ENCODE assay signal across 14 cellular contexts in the genomic region with DNA sequence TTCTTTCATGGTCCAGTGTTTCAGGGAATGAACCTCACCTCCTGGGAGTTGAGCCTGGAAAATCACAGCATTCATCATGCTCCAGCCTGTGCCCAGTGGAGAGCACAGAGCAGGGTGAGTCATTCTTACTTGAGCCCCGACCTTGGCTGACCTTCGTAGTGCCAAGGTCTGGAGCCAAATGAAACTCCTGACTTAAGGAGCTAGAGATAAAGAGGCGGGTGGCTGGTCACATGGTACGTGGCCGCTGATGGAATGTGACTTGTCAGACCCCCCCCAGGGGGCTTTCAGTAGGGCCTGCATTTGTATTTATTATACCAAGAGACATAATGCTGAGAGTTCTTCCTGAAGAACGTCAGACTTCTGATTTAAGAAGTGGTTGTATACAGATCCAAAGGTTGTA. TPM values are rescaled to one million over a fixed set of nuclear protein-coding genes. Genes with fewer than 3 reads are reported as not detected.
A peak's percentile ranks its signal among the peaks of the same experiment; 100 is the strongest.
DNase-seq lines count a peak whose midpoint lies in the region; ATAC-seq and TF ChIP-seq lines count a peak whose summit lies in the region.
"Had no signal": no experiment of that assay in that cellular context is flagged by ENCODE, and none has a peak within 500 bp of the region (broad histone marks: within the 10 kb centered on the region; RNA-seq: fewer than 3 reads in every experiment).

No MANE protein-coding gene starts in this region.

- intact Hi-C loops in body of pancreas (cut with DNase I) (no loop called here), left ventricle myocardium superior (cut with micrococcal nuclease) (no loop called here)

- DNase-seq in ELF-1 (ENCODE audit: low read depth, low spot score), result peak; percentile 36
- peak; percentile 66 to 77 (median 72) for DNase-seq in body of pancreas
- peak; percentile 60 for DNase-seq in left ventricle myocardium superior
- DNase-seq in pulmonary artery endothelial cell (ENCODE audit: low read depth, low spot score), result peak; percentile 26
- DNase-seq in middle frontal gyrus (ENCODE audit: extremely low spot score, low spot score), result no peak
- no peak for DNase-seq in left lobe of liver (ENCODE audit: low spot score)
- no peak for DNase-seq in natural killer cell treated with Interleukin-12 subunit alpha and Interleukin-12 subunit beta and Interleukin-15 and Interleukin-18, amount 100 ng/mL, for 72 hours (ENCODE audit: low spot score)
- DNase-seq: activated CD4-positive, alpha-beta T cell treated with anti-CD3 and anti-CD28 coated beads for 36 hours; EL; natural killer cell; NCI-H1694; NK-92 treated with Interleukin-12 subunit alpha and Interleukin-12 subunit beta, amount 100 ng/mL, for 24 hours had no signal

- no peaks in the 10 kb centered on the region for H3K9me3 ChIP-seq in body of pancreas

- no peaks in the 10 kb centered on the region for H3K36me3 ChIP-seq in body of pancreas (replicated peaks in 1 of 2; ENCODE audit: insufficient read depth in 1 of 2, low read depth in 2 of 2)

- WGBS in body of pancreas, 2 donors, result 13 to 19% methylated on average over 6 of the region's 6 CpGs

- H3K4me1 ChIP-seq in body of pancreas, result peaks cover 14% of the 10 kb centered on the region

- no peaks in the 10 kb centered on the region for H3K27me3 ChIP-seq in body of pancreas

- TF ChIP-seq POLR2A in body of pancreas (IDR thresholded peaks at IDR 0.05), result no peak

- H3K27ac Mint-ChIP-seq in natural killer cell treated with Interleukin-12 subunit alpha and Interleukin-12 subunit beta and Interleukin-15 and Interleukin-18, amount 100 ng/mL, for 72 hours, result no peak overlapping the region
- H3K27ac Mint-ChIP-seq: activated CD4-positive, alpha-beta T cell treated with anti-CD3 and anti-CD28 coated beads for 36 hours; IgD-negative memory B cell; natural killer cell had no signal

- ATAC-seq in body of pancreas (peak; percentile 97), left ventricle myocardium superior (peak; percentile 95), GM21360 (IDR thresholded peaks at IDR 0.05; ENCODE audit: unreplicated experiment) (no peak), left lobe of liver (no peak)
- no peak for ATAC-seq in natural killer cell treated with Interleukin-12 subunit alpha and Interleukin-12 subunit beta and Interleukin-15 and Interleukin-18, amount 100 ng/mL, for 72 hours
- ATAC-seq: activated CD4-positive, alpha-beta T cell treated with anti-CD3 and anti-CD28 coated beads for 36 hours; natural killer cell had no signal

- no peaks in the 10 kb centered on the region for H3K36me3 Mint-ChIP-seq in natural killer cell treated with Interleukin-12 subunit alpha and Interleukin-12 subunit beta and Interleukin-15 and Interleukin-18, amount 100 ng/mL, for 72 hours
- H3K36me3 Mint-ChIP-seq: natural killer cell had no signal

- H3K4me1 Mint-ChIP-seq in natural killer cell treated with Interleukin-12 subunit alpha and Interleukin-12 subunit beta and Interleukin-15 and Interleukin-18, amount 100 ng/mL, for 72 hours (ENCODE audit: low read depth in 2 of 2), result no peaks in the 10 kb centered on the region
- H3K4me1 Mint-ChIP-seq: activated CD4-positive, alpha-beta T cell treated with anti-CD3 and anti-CD28 coated beads for 36 hours; natural killer cell had no signal

- no peaks in the 10 kb centered on the region for H3K9me3 Mint-ChIP-seq in natural killer cell treated with Interleukin-12 subunit alpha and Interleukin-12 subunit beta and Interleukin-15 and Interleukin-18, amount 100 ng/mL, for 72 hours
- H3K9me3 Mint-ChIP-seq: IgD-negative memory B cell, natural killer cell had no signal

- H3K27ac ChIP-seq in body of pancreas, result peak overlapping the region in 3 of 4 donors; percentile 14 to 57 (median 30)

- H3K27me3 Mint-ChIP-seq in natural killer cell treated with Interleukin-12 subunit alpha and Interleukin-12 subunit beta and Interleukin-15 and Interleukin-18, amount 100 ng/mL, for 72 hours, result peaks cover 18 to 54% of the 10 kb centered on the region in 2 donors

- no peak overlapping the region for H3K4me3 Mint-ChIP-seq in natural killer cell treated with Interleukin-12 subunit alpha and Interleukin-12 subunit beta and Interleukin-15 and Interleukin-18, amount 100 ng/mL, for 72 hours
- H3K4me3 Mint-ChIP-seq: activated CD4-positive, alpha-beta T cell treated with anti-CD3 and anti-CD28 coated beads for 36 hours; IgD-negative memory B cell; natural killer cell had no signal

- no peak overlapping the region for H3K4me3 ChIP-seq in body of pancreas

- TF ChIP-seq CTCF in body of pancreas (IDR thresholded peaks at IDR 0.05), result no peak

RNA-seq across cellular contexts. Expression of gene PIP5K1B, which starts 15.0 kb away (rescaled TPM):
- 1 to 10 TPM; 3.6 to 7.8 TPM for total RNA-seq in body of pancreas
- total RNA-seq in left ventricle myocardium superior, result 85.3 TPM
- 0.04 and 0.13 TPM in 2 replicates for total RNA-seq in pulmonary artery endothelial cell
- total RNA-seq in left lobe of liver, result 0.30 TPM
- total RNA-seq in natural killer cell treated with Interleukin-12 subunit alpha and Interleukin-12 subunit beta and Interleukin-15 and Interleukin-18, amount 100 ng/mL, for 72 hours, result under 1 TPM; 0.24 to 0.73 TPM

Comparison
In these comparisons a context has a peak if more than half of its experiments do, and no peak if none do; other contexts are left out.
1. DNase-seq: peak in ELF-1 (single experiment), body of pancreas (4 of 4), left ventricle myocardium superior (single experiment) and pulmonary artery endothelial cell (single experiment); none in middle frontal gyrus (single experiment), left lobe of liver (single experiment) and natural killer cell treated with Interleukin-12 subunit alpha and Interleukin-12 subunit beta and Interleukin-15 and Interleukin-18, amount 100 ng/mL, for 72 hours (single experiment).
2. ATAC-seq: peak in body of pancreas (single experiment) and left ventricle myocardium superior (single experiment); none in GM21360 (single experiment), left lobe of liver (single experiment) and natural killer cell treated with Interleukin-12 subunit alpha and Interleukin-12 subunit beta and Interleukin-15 and Interleukin-18, amount 100 ng/mL, for 72 hours (0 of 2).